22 cellular contexts compared by ENCODE assay signal in genomic region chr12:119432935-119433334, GRCh38.
DNase-seq lines count a peak whose midpoint lies in the region; ATAC-seq and TF ChIP-seq lines count a peak whose summit lies in the region.
"Had no signal": no experiment of that assay in that cellular context is flagged by ENCODE, and none has a peak within 500 bp of the region (broad histone marks: within the 10 kb centered on the region; RNA-seq: fewer than 3 reads in every experiment).

No MANE protein-coding gene starts in this region.

- H3K27me3 Mint-ChIP-seq in progenitor cell of endocrine pancreas, result no peaks in the 10 kb centered on the region
- H3K27me3 Mint-ChIP-seq: IgD-negative memory B cell had no signal

- peak overlapping the region; percentile 16 for H3K4me3 ChIP-seq in SJCRH30

- peaks cover 15% of the 10 kb centered on the region for H3K9me3 Mint-ChIP-seq in progenitor cell of endocrine pancreas (ENCODE audit: low read depth)

- H3K4me1 Mint-ChIP-seq in progenitor cell of endocrine pancreas (ENCODE audit: low read depth), result peaks cover 22% of the 10 kb centered on the region
- H3K4me1 Mint-ChIP-seq: CD4-positive, CD25-positive, alpha-beta regulatory T cell; IgD-negative memory B cell had no signal

- DNase-seq in Caki2 (ENCODE audit: low read depth) (peak; percentile 19), SJCRH30 (peak; percentile 39 to 75), left lobe of liver (ENCODE audit: low spot score) (no peak), progenitor cell of endocrine pancreas (ENCODE audit: low spot score, unreplicated experiment) (no peak), GM19240 (ENCODE audit: insufficient read length, low spot score) (no peak), NOMO-1 treated with DMSO at 0.1 percent for 48 hours (lab: John Stamatoyannopoulos, UW; ENCODE audit: unreplicated experiment) (no peak)
- DNase-seq in activated naive CD4-positive, alpha-beta T cell treated with anti-CD3 and anti-CD28 coated beads, Interleukin-2, amount 50 U/mL, for 16 hours, result no peak
- DNase-seq: CD4-positive, CD25-positive, alpha-beta regulatory T cell; COR-L47; DMS 273 treated with DMSO at 0.1 percent for 48 hours; GDM1; NCI-H146; NCI-H2029; NCI-H2171; NCI-H446; NCI-H526; NK-92 treated with Interleukin-12 subunit alpha and Interleukin-12 subunit beta, amount 100 ng/mL, for 24 hours; SIG-M5 had no signal

- 0 out of 2 replicates have a peak, but pooled peaks cover 4% of the 10 kb centered on the region for H3K9me3 ChIP-seq in SJCRH30 (replicated peaks)

- in situ Hi-C loops in Caki2 (cut with HindIII; ENCODE audit: low pct_unique_long_range_greater_than_20kb, low sequenced_read_pairs), result no loop called here

- no peaks in the 10 kb centered on the region for H3K27me3 ChIP-seq in SJCRH30

- H3K27ac Mint-ChIP-seq in progenitor cell of endocrine pancreas, result peak overlapping the region; percentile 97
- H3K27ac Mint-ChIP-seq: IgD-negative memory B cell had no signal

- peak overlapping the region; percentile 53 for H3K4me3 Mint-ChIP-seq in progenitor cell of endocrine pancreas (ENCODE audit: low read depth)
- H3K4me3 Mint-ChIP-seq: CD4-positive, CD25-positive, alpha-beta regulatory T cell; IgD-negative memory B cell had no signal

- no peak for TF ChIP-seq CTCF in progenitor cell of endocrine pancreas (IDR thresholded peaks at IDR 0.05; ENCODE audit: unreplicated experiment)

- peaks cover 10% of the 10 kb centered on the region; the same call in 1 of the 2 replicates for H3K4me1 ChIP-seq in SJCRH30

- ATAC-seq in left lobe of liver (peak; percentile 36), HG03039 (IDR thresholded peaks at IDR 0.05; ENCODE audit: unreplicated experiment) (no peak)
- ATAC-seq: HCT116, Panc1 had no signal

- peak overlapping the region; percentile 61 for H3K27ac ChIP-seq in SJCRH30

- peaks cover 22% of the 10 kb centered on the region for H3K36me3 Mint-ChIP-seq in progenitor cell of endocrine pancreas (ENCODE audit: insufficient read depth)
- H3K36me3 Mint-ChIP-seq: CD4-positive, CD25-positive, alpha-beta regulatory T cell; IgD-negative memory B cell had no signal

- no peaks in the 10 kb centered on the region for H3K36me3 ChIP-seq in SJCRH30

Comparison
In these comparisons a context has a peak if more than half of its experiments do, and no peak if none do; other contexts are left out.
1. DNase-seq: peak in Caki2 (single experiment) and SJCRH30 (2 of 2); none in left lobe of liver (single experiment), progenitor cell of endocrine pancreas (single experiment), activated naive CD4-positive, alpha-beta T cell treated with anti-CD3 and anti-CD28 coated beads, Interleukin-2, amount 50 U/mL, for 16 hours (single experiment), GM19240 (single experiment) and NOMO-1 treated with DMSO at 0.1 percent for 48 hours (single experiment).